12 cellular contexts compared by ENCODE assay signal in the genomic region with DNA sequence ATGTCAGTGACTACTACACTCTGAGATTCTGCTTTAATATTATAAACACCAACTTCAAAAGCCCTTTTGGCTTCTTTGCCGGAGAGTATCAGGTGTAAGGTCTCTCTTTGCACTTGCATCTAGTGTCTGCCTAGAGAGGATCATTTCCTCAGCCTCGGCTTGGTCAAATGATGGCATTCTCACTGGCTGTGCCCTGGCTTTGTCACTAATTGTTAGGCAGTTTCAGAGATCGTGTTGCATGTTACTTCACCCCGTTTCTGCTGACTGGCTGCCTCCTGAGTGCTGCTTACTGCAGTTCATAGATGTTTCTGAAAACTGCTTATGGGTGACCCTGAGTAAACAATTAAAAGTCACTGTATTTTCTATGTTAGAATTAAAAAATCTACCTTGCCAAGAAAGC. TPM values are rescaled to one million over a fixed set of nuclear protein-coding genes. Genes with fewer than 3 reads are reported as not detected.
A peak's percentile ranks its signal among the peaks of the same experiment; 100 is the strongest.
DNase-seq lines count a peak whose midpoint lies in the region; ATAC-seq and TF ChIP-seq lines count a peak whose summit lies in the region.
"Had no signal": no experiment of that assay in that cellular context is flagged by ENCODE, and none has a peak within 500 bp of the region (broad histone marks: within the 10 kb centered on the region; RNA-seq: fewer than 3 reads in every experiment).

No MANE protein-coding gene starts in this region.

- ATAC-seq in T-cell (replicated peaks in 1 of 4), result no peak

- no peaks in the 10 kb centered on the region for H3K36me3 ChIP-seq in A673 (ENCODE audit: insufficient read depth, low read length, poor library complexity, severe bottlenecking)
- H3K36me3 ChIP-seq in KMS-11 (ENCODE audit: insufficient read depth), result no peaks in the 10 kb centered on the region

- no TSS peak for BruUV-seq in A673 (replicated peaks; lab: Mats Ljungman, UMichigan)

- H3K36me3 Mint-ChIP-seq in T-cell, result no peaks in the 10 kb centered on the region
- no peaks in the 10 kb centered on the region for H3K36me3 Mint-ChIP-seq in immature natural killer cell

- no peaks in the 10 kb centered on the region for H3K79me2 ChIP-seq in KMS-11 (ENCODE audit: insufficient read depth, low read depth)

- TF ChIP-seq CTCF in A673 (conservative IDR thresholded peaks at IDR 0.05; ENCODE audit: low read depth, low read length), result no peak
- no peak for TF ChIP-seq CTCF in KMS-11 (conservative IDR thresholded peaks at IDR 0.05; ENCODE audit: low read depth, low read length)
- no peak for TF ChIP-seq CTCF in dorsolateral prefrontal cortex (IDR thresholded peaks at IDR 0.05 in 54 of 56, conservative IDR thresholded peaks at IDR 0.05 in 2 of 56; ENCODE audit: low read depth in 1 of 56, partially characterized antibody in 56 of 56)

- H4K20me1 ChIP-seq in KMS-11 (ENCODE audit: insufficient read depth), result no peaks in the 10 kb centered on the region

- POLR2A ChIA-PET in A673 (lab: Charles Lee; ENCODE audit: low non-redundant PET), result interaction anchor here (0.6 kb wide), 1 partner anchor 18 kb away, joined by 6 read pairs; no protein-coding TSS in a partner anchor
- POLR2A ChIA-PET in T-cell (lab: Charles Lee), result interaction anchor here in 1 of 2 donors (0.6 kb wide), 1 partner anchor 576 kb away, joined by 3 read pairs; no protein-coding TSS in a partner anchor

- H3K27me3 ChIP-seq in A673 (replicated peaks; ENCODE audit: insufficient read depth, low read depth, low read length, poor library complexity) (no peaks in the 10 kb centered on the region), KMS-11 (ENCODE audit: insufficient read depth, low read depth) (no peaks in the 10 kb centered on the region), dorsolateral prefrontal cortex (no peaks in the 10 kb centered on the region)

- no peak overlapping the region for H3K4me3 ChIP-seq in A673 (ENCODE audit: low read depth, low read length, poor library complexity, severe bottlenecking)
- no peak overlapping the region for H3K4me3 ChIP-seq in KMS-11 (IDR thresholded peaks at IDR 0.05; ENCODE audit: insufficient read depth, low read depth, low read length)
- peak overlapping the region in 6 of 59 donors; percentile 5 to 30 (median 19) for H3K4me3 ChIP-seq in dorsolateral prefrontal cortex

- CTCF ChIA-PET in A673 (lab: Charles Lee) (interaction anchor here (0.6 kb wide), 1 partner anchor 35 kb away, joined by 3 read pairs; no protein-coding TSS in a partner anchor), T-cell (lab: Charles Lee) (interaction anchor here in 1 of 2 donors (0.5 kb wide), 1 partner anchor 149 kb away, joined by 3 read pairs; no protein-coding TSS in a partner anchor)

- H2AFZ ChIP-seq in KMS-11 (ENCODE audit: low read depth), result peak overlapping the region; percentile 43

- H3K4me1 ChIP-seq in A673 (ENCODE audit: insufficient read depth, low read length, poor library complexity, severe bottlenecking) (peaks cover 44% of the 10 kb centered on the region), KMS-11 (ENCODE audit: low read depth, poor library complexity, severe bottlenecking) (peaks cover 19% of the 10 kb centered on the region)

- H3K4me2 ChIP-seq in KMS-11, result peak overlapping the region; percentile 55

- intact Hi-C loops in A673 (cut with micrococcal nuclease; ENCODE audit: unreplicated experiment), result no loop called here
- intact Hi-C loops in dorsolateral prefrontal cortex (cut with DNase I), result no loop called here

- DNase-seq in A673 (ENCODE audit: low spot score) (peak; percentile 22), dorsolateral prefrontal cortex (peak in 5 of 10 donors; percentile 22 to 61 (median 49)), medulla oblongata (ENCODE audit: extremely low spot score) (peak; percentile 84), T1000 (lab: John Stamatoyannopoulos, UW) (no peak), T-cell (no peak), immature natural killer cell (no peak)
- DNase-seq in activated CD4-positive, CD25-positive, alpha-beta regulatory T cell treated with anti-CD3 and anti-CD28 coated beads, Interleukin-2, amount 50 U/mL, for 72 hours, result no peak
- DNase-seq: amniotic stem cell, erythroblast, NCI-H226 had no signal

- H3K4me1 Mint-ChIP-seq in T-cell (no peaks in the 10 kb centered on the region), immature natural killer cell (no peaks in the 10 kb centered on the region)

- no peak overlapping the region for H3K27ac ChIP-seq in A673 (ENCODE audit: low read depth, low read length, poor library complexity, severe bottlenecking)
- peak overlapping the region; percentile 37 for H3K27ac ChIP-seq in KMS-11
- peak overlapping the region in 58 of 59 donors; percentile 4 to 97 (median 84) for H3K27ac ChIP-seq in dorsolateral prefrontal cortex

- H3K9me3 Mint-ChIP-seq in T-cell, result no peaks in the 10 kb centered on the region
- peaks cover 0 to 4% (median 0%) of the 10 kb centered on the region in 6 donors for H3K9me3 Mint-ChIP-seq in immature natural killer cell

- no peak overlapping the region for H3K4me3 Mint-ChIP-seq in T-cell
- H3K4me3 Mint-ChIP-seq in immature natural killer cell, result no peak overlapping the region

- peaks cover 17 to 19% of the 10 kb centered on the region in 2 donors for H3K27me3 Mint-ChIP-seq in T-cell
- H3K27me3 Mint-ChIP-seq in immature natural killer cell (ENCODE audit: low read depth in 3 of 3), result peaks cover 2 to 10% (median 4%) of the 10 kb centered on the region in 3 donors

- H3K9ac ChIP-seq in KMS-11, result no peak overlapping the region

- H3K27ac Mint-ChIP-seq in T-cell (no peak overlapping the region), immature natural killer cell (no peak overlapping the region)

- H3K9me3 ChIP-seq in A673 (ENCODE audit: low read depth, low read length, poor library complexity, severe bottlenecking), result no peaks in the 10 kb centered on the region

RNA-seq across cellular contexts. Expression of a gene that starts 48.8 kb away (rescaled TPM):
- total RNA-seq in A673 (2021) (20.5 and 28.9 TPM in 2 replicates), dorsolateral prefrontal cortex (1,000 to 10,000 TPM in 10 of 120 experiments, 100 to 1,000 TPM in 110; 324 to 1,867 (median 637) TPM), T-cell (under 1 TPM in 3 of 5 donors, not detected in 2; 0.12 to 0.25 (median 0.23) TPM)
- under 1 TPM in 1 of 3 donors, not detected in 2; 0.08 TPM for polyA plus RNA-seq in immature natural killer cell
- total RNA-seq: lung microvascular endothelial cell had no signal

Comparison
In these comparisons a context has a peak if more than half of its experiments do, and no peak if none do; other contexts are left out.
1. DNase-seq: peak in A673 (single experiment) and medulla oblongata (single experiment); none in T1000 (single experiment), T-cell (0 of 34), activated CD4-positive, CD25-positive, alpha-beta regulatory T cell treated with anti-CD3 and anti-CD28 coated beads, Interleukin-2, amount 50 U/mL, for 72 hours (single experiment) and immature natural killer cell (0 of 3).
2. RNA of a gene that starts 48.8 kb away (total RNA-seq): 324 to 1,867 TPM in dorsolateral prefrontal cortex and 20.5 to 28.9 TPM in A673; 0.12 to 0.25 TPM in T-cell; every median in the first group is over 10 times any median in the second.